15 cellular contexts compared by ENCODE assay signal in genomic region chr4:81369898-81370297, GRCh38.
"Had no signal": no experiment of that assay in that cellular context is flagged by ENCODE, and none has a peak within 500 bp of the region (broad histone marks: within the 10 kb centered on the region; RNA-seq: fewer than 3 reads in every experiment).

No MANE protein-coding gene starts in this region.

- H3K9me3 ChIP-seq: lower lobe of right lung, neutrophil, stomach, thoracic aorta had no signal

- H3K36me3 ChIP-seq: lower lobe of right lung, neutrophil, stomach, thoracic aorta, WERI-Rb-1 had no signal

- H3K4me3 ChIP-seq: lower lobe of right lung, stomach, thoracic aorta had no signal

- H3K4me1 ChIP-seq: lower lobe of right lung, stomach had no signal

- DNase-seq: activated CD4-positive, alpha-beta T cell treated with anti-CD3 and anti-CD28 coated beads for 4 hours; activated CD8-positive, alpha-beta memory T cell treated with anti-CD3 and anti-CD28 coated beads, Interleukin-2, amount 50 U/mL, for 48 hours; activated CD8-positive, alpha-beta T cell treated with anti-CD3 and anti-CD28 coated beads, Interleukin-2, amount 10 ng/mL, durations not matched to agents 7 days and 5 days; activated naive CD4-positive, alpha-beta T cell; activated naive CD8-positive, alpha-beta T cell treated with anti-CD3 and anti-CD28 coated beads, Interleukin-2, amount 50 U/mL, for 24 hours; central memory CD4-positive, alpha-beta T cell; cortex of kidney; effector CD8-positive, alpha-beta T cell; lower lobe of right lung; naive thymus-derived CD4-positive, alpha-beta T cell; posterior cingulate gyrus; stomach; WERI-Rb-1 had no signal

- ATAC-seq: activated CD8-positive, alpha-beta T cell treated with anti-CD3 and anti-CD28 coated beads, Interleukin-2, amount 10 ng/mL, durations not matched to agents 7 days and 5 days; activated naive CD8-positive, alpha-beta T cell treated with anti-CD3 and anti-CD28 coated beads, Interleukin-2, amount 50 U/mL, for 24 hours; lower lobe of right lung; naive thymus-derived CD4-positive, alpha-beta T cell had no signal

- H3K27me3 ChIP-seq: neutrophil, stomach had no signal

- H3K27ac ChIP-seq: lower lobe of right lung, neutrophil, stomach, thoracic aorta, WERI-Rb-1 had no signal
